ENCODE assay signal across 18 cellular contexts in genomic region chr18:26471027-26471426, GRCh38.
A peak's percentile ranks its signal among the peaks of the same experiment; 100 is the strongest.
DNase-seq lines count a peak whose midpoint lies in the region; ATAC-seq and TF ChIP-seq lines count a peak whose summit lies in the region.
"Had no signal": no experiment of that assay in that cellular context is flagged by ENCODE, and none has a peak within 500 bp of the region (broad histone marks: within the 10 kb centered on the region; RNA-seq: fewer than 3 reads in every experiment).

No MANE protein-coding gene starts in this region.

- H3K4me1 Mint-ChIP-seq in chondrocyte (ENCODE audit: low read depth) (no peaks in the 10 kb centered on the region), neural crest cell (no peaks in the 10 kb centered on the region)
- H3K4me1 Mint-ChIP-seq: naive B cell had no signal

- H3K79me2 ChIP-seq in mesendoderm (ENCODE audit: control insufficient read depth, insufficient read depth, low read length), result no peaks in the 10 kb centered on the region

- no peak for ATAC-seq in GM18858 (IDR thresholded peaks at IDR 0.05; ENCODE audit: unreplicated experiment)
- ATAC-seq: foreskin keratinocyte, PC-3 had no signal

- no peak overlapping the region for H3K4me2 ChIP-seq in mesendoderm (ENCODE audit: low read length)

- no peak overlapping the region for H2BK120ac ChIP-seq in mesendoderm (ENCODE audit: low read depth, low read length)

- no peaks in the 10 kb centered on the region for H3K4me1 ChIP-seq in mesendoderm (ENCODE audit: control insufficient read depth, low read depth, low read length)
- H3K4me1 ChIP-seq: colonic mucosa, foreskin keratinocyte, prostate gland had no signal

- H3K36me3 Mint-ChIP-seq in chondrocyte (ENCODE audit: low read depth) (peaks cover 22% of the 10 kb centered on the region), neural crest cell (ENCODE audit: low read depth) (peaks cover 10% of the 10 kb centered on the region)
- H3K36me3 Mint-ChIP-seq: naive B cell had no signal

- no peak overlapping the region for H2AK5ac ChIP-seq in mesendoderm (ENCODE audit: low read length)

- no peak overlapping the region for H3K4ac ChIP-seq in mesendoderm (ENCODE audit: low read depth, low read length)

- H3K27ac ChIP-seq in mesendoderm (ENCODE audit: low read depth, low read length), result no peak overlapping the region
- H3K27ac ChIP-seq: colonic mucosa, foreskin keratinocyte, prostate gland had no signal

- H3K4me3 Mint-ChIP-seq in chondrocyte (ENCODE audit: unreplicated experiment) (no peak overlapping the region), neural crest cell (no peak overlapping the region)
- H3K4me3 Mint-ChIP-seq: activated B cell treated with CpG ODN at 0.5 μM for 24 hours, B cell, naive B cell had no signal

- no peaks in the 10 kb centered on the region for H3K36me3 ChIP-seq in mesendoderm (ENCODE audit: control insufficient read depth, insufficient read depth, low read length)
- H3K36me3 ChIP-seq: colonic mucosa, prostate gland had no signal

- no peak overlapping the region for H2BK15ac ChIP-seq in mesendoderm (replicated peaks; ENCODE audit: low read depth)

- TF ChIP-seq CTCF in chondrocyte (IDR thresholded peaks at IDR 0.05) (no peak), neural crest cell (conservative IDR thresholded peaks at IDR 0.05) (no peak)

- WGBS in mesendoderm (ENCODE audit: extremely low coverage, insufficient coverage, low lambda C conversion rate), result no CpG with 5 or more reads among the region's 9 CpGs

- H3K27me3 ChIP-seq in mesendoderm (ENCODE audit: insufficient read depth, low read length, poor library complexity), result no peaks in the 10 kb centered on the region
- H3K27me3 ChIP-seq: colonic mucosa, foreskin keratinocyte had no signal

- no peaks in the 10 kb centered on the region for H3K27me3 Mint-ChIP-seq in chondrocyte (ENCODE audit: low read depth)
- no peaks in the 10 kb centered on the region for H3K27me3 Mint-ChIP-seq in neural crest cell (ENCODE audit: low read depth)
- H3K27me3 Mint-ChIP-seq: activated B cell treated with CpG ODN at 0.5 μM for 24 hours, B cell, naive B cell had no signal

- no peak overlapping the region for H3K4me3 ChIP-seq in mesendoderm (ENCODE audit: low read length)
- H3K4me3 ChIP-seq: colonic mucosa, prostate gland had no signal

- H3K9ac ChIP-seq in mesendoderm (ENCODE audit: low read length), result no peak overlapping the region

- H3K9me3 Mint-ChIP-seq in chondrocyte (ENCODE audit: low read depth) (no peaks in the 10 kb centered on the region), neural crest cell (no peaks in the 10 kb centered on the region)
- H3K9me3 Mint-ChIP-seq: activated B cell treated with CpG ODN at 0.5 μM for 24 hours; activated T-helper 2 cell treated with anti-CD3 and anti-CD28 coated beads, Interferon-gamma antibody, Interleukin-2, Interleukin-4, amounts not matched to agents 10 μg/mL and 5 μg/mL and 100 μg/mL, durations not matched to agents 14 hours and 24 hours and 36 hours; naive B cell had no signal

- H3K79me1 ChIP-seq in mesendoderm (ENCODE audit: low read length), result no peaks in the 10 kb centered on the region

- H2BK5ac ChIP-seq in mesendoderm (ENCODE audit: low read length), result no peak overlapping the region

- peak; percentile 53 for DNase-seq in Daoy (ENCODE audit: low read depth)
- peak; percentile 4 for DNase-seq in RPMI7951 (ENCODE audit: low read depth)
- DNase-seq in chondrocyte (ENCODE audit: low spot score), result no peak
- no peak for DNase-seq in neural crest cell (ENCODE audit: low read depth, low spot score)
- no peak for DNase-seq in GM19238 (ENCODE audit: insufficient read length, low spot score)
- no peak for DNase-seq in mesendoderm
- no peak for DNase-seq in cerebellar nuclear complex (lab: John Stamatoyannopoulos, UW)
- DNase-seq: activated B cell treated with CpG ODN at 0.5 μM for 24 hours, colonic mucosa, foreskin keratinocyte, H7, naive B cell, PC-3, SW 1271 had no signal

- H3K27ac Mint-ChIP-seq in chondrocyte (ENCODE audit: unreplicated experiment), result peak overlapping the region; percentile 10
- H3K27ac Mint-ChIP-seq in neural crest cell (ENCODE audit: unreplicated experiment), result peak overlapping the region; percentile 86
- H3K27ac Mint-ChIP-seq: activated B cell treated with CpG ODN at 0.5 μM for 24 hours; activated T-helper 2 cell treated with anti-CD3 and anti-CD28 coated beads, Interferon-gamma antibody, Interleukin-2, Interleukin-4, amounts not matched to agents 10 μg/mL and 5 μg/mL and 100 μg/mL, durations not matched to agents 14 hours and 24 hours and 36 hours; B cell; naive B cell had no signal

- no peak overlapping the region for H4K8ac ChIP-seq in mesendoderm (ENCODE audit: low read depth, low read length)

- no peak overlapping the region for H4K5ac ChIP-seq in mesendoderm (ENCODE audit: low read length)

- H3K18ac ChIP-seq in mesendoderm (ENCODE audit: low read length), result no peak overlapping the region

- no peak overlapping the region for H3K56ac ChIP-seq in mesendoderm (ENCODE audit: low read length)

- H3K23ac ChIP-seq in mesendoderm (ENCODE audit: low read length), result no peak overlapping the region

Comparison
In these comparisons a context has a peak if more than half of its experiments do, and no peak if none do; other contexts are left out.
1. DNase-seq: peak in Daoy (single experiment) and RPMI7951 (single experiment); none in chondrocyte (single experiment), neural crest cell (single experiment), GM19238 (single experiment), mesendoderm (single experiment) and cerebellar nuclear complex (0 of 2).